In the genomic region with DNA sequence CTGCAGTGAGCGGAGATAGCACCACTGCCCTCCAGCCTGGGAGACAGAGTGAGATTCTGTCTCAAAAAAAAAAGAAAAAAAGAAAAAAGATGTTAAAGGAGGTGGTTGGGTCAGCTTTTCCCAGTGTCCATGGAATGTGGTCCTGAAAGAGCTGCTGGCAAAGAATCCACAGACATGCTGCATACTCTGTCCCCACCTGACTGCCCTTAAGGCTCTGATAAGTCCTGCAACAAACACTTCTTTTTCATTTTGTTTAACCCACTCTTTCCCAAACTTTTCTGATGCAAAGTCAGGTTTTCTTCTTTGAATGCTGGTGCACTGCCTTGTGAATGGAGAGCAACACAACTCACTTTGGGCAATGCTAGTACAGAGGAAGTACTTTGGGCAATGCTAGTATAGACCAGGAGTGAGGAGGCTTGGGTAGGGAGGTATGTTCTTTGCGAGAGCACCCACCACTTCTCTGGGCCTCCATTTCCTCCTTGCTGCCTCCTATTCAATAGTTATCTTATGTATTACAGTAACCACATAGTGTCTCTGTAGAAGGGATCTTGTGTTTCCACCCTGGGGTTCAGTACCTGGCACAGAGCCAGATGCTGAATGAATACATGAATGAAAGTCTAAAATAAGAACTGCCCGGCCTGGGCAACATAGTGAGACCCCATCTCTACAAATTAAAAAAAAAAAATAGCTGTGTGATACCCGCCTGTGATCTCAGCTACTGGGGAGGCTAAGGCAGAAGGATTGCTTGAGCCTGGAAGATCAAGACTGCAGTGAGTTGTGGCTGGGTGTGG, we compare ENCODE assay signal across 26 cellular contexts. TPM values are rescaled to one million over a fixed set of nuclear protein-coding genes. Genes with fewer than 3 reads are reported as not detected.
DNase-seq lines count a peak whose midpoint lies in the region; ATAC-seq, FAIRE-seq and TF ChIP-seq lines count a peak whose summit lies in the region.
"Had no signal": no experiment of that assay in that cellular context is flagged by ENCODE, and none has a peak within 500 bp of the region (broad histone marks: within the 10 kb centered on the region; RNA-seq: fewer than 3 reads in every experiment).

No MANE protein-coding gene starts in this region.

- FAIRE-seq in keratinocyte (lab: Jason Lieb, UNC): no peak
- FAIRE-seq: frontal cortex, TTC549 had no signal

- H3K27me3 ChIP-seq in DND-41 (ENCODE audit: insufficient read depth, low read length, poor library complexity) (no peaks in the 10 kb centered on the region), keratinocyte (ENCODE audit: control insufficient read depth, extremely low read depth, insufficient read depth, low read length) (no peaks in the 10 kb centered on the region)
- H3K27me3 ChIP-seq: BLaER1, testis had no signal

- TF ChIP-seq CTCF in DND-41 (IDR thresholded peaks at IDR 0.05; ENCODE audit: borderline replicate concordance, extremely low read depth, low read length, poor library complexity, severe bottlenecking): no peak
- no peak for TF ChIP-seq CTCF in keratinocyte (optimal IDR thresholded peaks at IDR 0.05 in 1 of 3, IDR thresholded peaks at IDR 0.05 in 1 of 3, conservative IDR thresholded peaks at IDR 0.05 in 1 of 3; ENCODE audit: extremely low read depth in 1 of 3, insufficient read depth in 2 of 3, low read length in 3 of 3)

- H3K27ac ChIP-seq in DND-41 (ENCODE audit: low read length): peak overlapping the region; percentile 66
- peak overlapping the region; percentile 33 for H3K27ac ChIP-seq in keratinocyte (ENCODE audit: control insufficient read depth, insufficient read depth, low read length)
- H3K27ac ChIP-seq: BLaER1, GM23248, lower lobe of right lung, neutrophil, testis had no signal

- no peaks in the 10 kb centered on the region for H3K9me3 Mint-ChIP-seq in activated CD4-positive, alpha-beta T cell treated with anti-CD3 and anti-CD28 coated beads, Interleukin-2, amount 10 ng/mL, durations not matched to agents 24 days and 14 days
- no peaks in the 10 kb centered on the region for H3K9me3 Mint-ChIP-seq in activated CD4-positive, alpha-beta T cell treated with anti-CD3 and anti-CD28 coated beads for 36 hours (ENCODE audit: low read depth)

- POLR2A ChIA-PET in activated CD4-positive, alpha-beta T cell treated with anti-CD3 and anti-CD28 coated beads for 36 hours (lab: Charles Lee): interaction anchor here (0.6 kb wide), 2 partner anchors 37 to 49 kb away, joined by 3 to 4 read pairs; no protein-coding TSS in a partner anchor

- H3K9ac ChIP-seq in DND-41 (ENCODE audit: low read depth, low read length): no peak overlapping the region
- peak overlapping the region; percentile 18 for H3K9ac ChIP-seq in keratinocyte (ENCODE audit: control insufficient read depth, extremely low read depth, insufficient read depth, low read length)
- H3K9ac ChIP-seq: BLaER1, GM23248 had no signal

- no peaks in the 10 kb centered on the region for H3K27me3 Mint-ChIP-seq in activated CD4-positive, alpha-beta T cell treated with anti-CD3 and anti-CD28 coated beads, Interleukin-2, amount 10 ng/mL, durations not matched to agents 24 days and 14 days
- H3K27me3 Mint-ChIP-seq in activated CD4-positive, alpha-beta T cell treated with anti-CD3 and anti-CD28 coated beads for 36 hours: no peaks in the 10 kb centered on the region

- ATAC-seq in activated CD4-positive, alpha-beta T cell treated with anti-CD3 and anti-CD28 coated beads for 36 hours: no peak
- peak; percentile 53 for ATAC-seq in DND-41 (ENCODE audit: insufficient read depth, low read depth)

- no peaks in the 10 kb centered on the region for H3K9me1 ChIP-seq in keratinocyte (ENCODE audit: control insufficient read depth, extremely low read depth, insufficient read depth, low read length)

- peak overlapping the region; percentile 59 for H3K27ac Mint-ChIP-seq in activated CD4-positive, alpha-beta T cell treated with anti-CD3 and anti-CD28 coated beads, Interleukin-2, amount 10 ng/mL, durations not matched to agents 24 days and 14 days
- no peak overlapping the region for H3K27ac Mint-ChIP-seq in activated CD4-positive, alpha-beta T cell treated with anti-CD3 and anti-CD28 coated beads for 36 hours

- H3K4me1 Mint-ChIP-seq in activated CD4-positive, alpha-beta T cell treated with anti-CD3 and anti-CD28 coated beads, Interleukin-2, amount 10 ng/mL, durations not matched to agents 24 days and 14 days: peaks cover 58% of the 10 kb centered on the region
- peaks cover 21% of the 10 kb centered on the region for H3K4me1 Mint-ChIP-seq in activated CD4-positive, alpha-beta T cell treated with anti-CD3 and anti-CD28 coated beads for 36 hours

- no peak for DNase-seq in activated CD4-positive, alpha-beta T cell treated with anti-CD3 and anti-CD28 coated beads, Interleukin-2, amount 10 ng/mL, durations not matched to agents 24 days and 14 days
- DNase-seq in activated CD4-positive, alpha-beta T cell treated with anti-CD3 and anti-CD28 coated beads for 36 hours: no peak
- peak; percentile 40 for DNase-seq in DND-41
- DNase-seq in SK-MEL-5 (ENCODE audit: low read depth, low spot score): peak; percentile 55
- DNase-seq in keratinocyte (ENCODE audit: low read depth, low spot score): no peak
- DNase-seq in GM19238 (ENCODE audit: insufficient read length, low spot score): no peak
- DNase-seq in SK-N-DZ (ENCODE audit: low spot score): no peak
- DNase-seq in COLO829 (ENCODE audit: low spot score): no peak
- DNase-seq: activated CD4-positive, alpha-beta T cell treated with anti-CD3 and anti-CD28 coated beads, Interleukin-2, amount 50 U/mL, for 4 hours; activated naive CD4-positive, alpha-beta T cell treated with Interleukin-2 at 50 U/mL for 16 hours; anterior cingulate cortex; cerebellar nuclear complex; DMS 273 treated with DMSO at 0.1 percent for 48 hours; GM23248; islet precursor cell; Karpas-422; lower lobe of right lung; NCI-H1048; NCI-H510A; NK-92 treated with Interleukin-12 subunit alpha and Interleukin-12 subunit beta, amount 100 ng/mL, for 24 hours; testis had no signal

- in situ Hi-C loops in SK-MEL-5 (cut with HindIII; ENCODE audit: low pct_unique_long_range_greater_than_20kb, low sequenced_read_pairs): no loop called here

- no peak overlapping the region for H3K4me3 ChIP-seq in DND-41 (ENCODE audit: low read depth in 1 of 2, low read length in 2 of 2)
- H3K4me3 ChIP-seq in keratinocyte (ENCODE audit: control insufficient read depth in 2 of 3, extremely low read depth in 1 of 3, insufficient read depth in 2 of 3, low read depth in 1 of 3, low read length in 3 of 3): no peak overlapping the region
- H3K4me3 ChIP-seq: BLaER1, GM23248, lower lobe of right lung, testis had no signal

- CTCF ChIA-PET in activated CD4-positive, alpha-beta T cell treated with anti-CD3 and anti-CD28 coated beads for 36 hours (lab: Charles Lee): no interaction called here

- H3K9me3 ChIP-seq in DND-41 (ENCODE audit: insufficient read depth, low read length, severe bottlenecking): no peaks in the 10 kb centered on the region
- no peaks in the 10 kb centered on the region for H3K9me3 ChIP-seq in keratinocyte (ENCODE audit: control insufficient read depth, low read depth, low read length)
- H3K9me3 ChIP-seq: BLaER1, lower lobe of right lung, neutrophil, testis had no signal

- no peak overlapping the region for H3K4me3 Mint-ChIP-seq in activated CD4-positive, alpha-beta T cell treated with anti-CD3 and anti-CD28 coated beads, Interleukin-2, amount 10 ng/mL, durations not matched to agents 24 days and 14 days
- no peak overlapping the region for H3K4me3 Mint-ChIP-seq in activated CD4-positive, alpha-beta T cell treated with anti-CD3 and anti-CD28 coated beads for 36 hours

- H2AFZ ChIP-seq in DND-41 (ENCODE audit: low read depth, low read length): no peak overlapping the region
- no peak overlapping the region for H2AFZ ChIP-seq in keratinocyte (ENCODE audit: control insufficient read depth, low read length)
- H2AFZ ChIP-seq: GM23248 had no signal

- H4K20me1 ChIP-seq in DND-41 (ENCODE audit: insufficient read depth, low read length) (no peaks in the 10 kb centered on the region), keratinocyte (ENCODE audit: control insufficient read depth, extremely low read depth, insufficient read depth, low read length) (no peaks in the 10 kb centered on the region)
- H4K20me1 ChIP-seq: BLaER1 had no signal

- dilution Hi-C loops in keratinocyte (cut with MboI; ENCODE audit: extremely low pct_ligation_motif_present, low sequenced_read_pairs): no loop called here

- H3K4me2 ChIP-seq in DND-41 (ENCODE audit: insufficient read depth, low read length): no peak overlapping the region
- peak overlapping the region; percentile 67 for H3K4me2 ChIP-seq in keratinocyte (ENCODE audit: control insufficient read depth, extremely low read depth, insufficient read depth, low read depth, low read length)
- H3K4me2 ChIP-seq: BLaER1 had no signal

- H3K36me3 ChIP-seq in DND-41 (ENCODE audit: insufficient read depth, low read length): no peaks in the 10 kb centered on the region
- H3K36me3 ChIP-seq in keratinocyte (ENCODE audit: control insufficient read depth in 2 of 2, extremely low read depth in 1 of 2, insufficient read depth in 2 of 2, low read length in 2 of 2): no peaks in the 10 kb centered on the region
- H3K36me3 ChIP-seq: BLaER1, lower lobe of right lung, neutrophil had no signal

- H3K79me2 ChIP-seq in DND-41 (ENCODE audit: insufficient read depth, low read length) (no peaks in the 10 kb centered on the region), keratinocyte (ENCODE audit: control insufficient read depth, insufficient read depth, low read length) (no peaks in the 10 kb centered on the region)

- intact Hi-C loops in activated CD4-positive, alpha-beta T cell treated with anti-CD3 and anti-CD28 coated beads, Interleukin-2, amount 10 ng/mL, durations not matched to agents 24 days and 14 days (cut with micrococcal nuclease): no loop called here
- intact Hi-C loops in activated CD4-positive, alpha-beta T cell treated with anti-CD3 and anti-CD28 coated beads for 36 hours (cut with DNase I, micrococcal nuclease): no loop called here

- H3K4me1 ChIP-seq in DND-41 (ENCODE audit: insufficient read depth, low read length) (peaks cover 34% of the 10 kb centered on the region), keratinocyte (ENCODE audit: control insufficient read depth, extremely low read depth, insufficient read depth, low read length) (peaks cover 54% of the 10 kb centered on the region)
- H3K4me1 ChIP-seq: lower lobe of right lung had no signal

- H3K36me3 Mint-ChIP-seq in activated CD4-positive, alpha-beta T cell treated with anti-CD3 and anti-CD28 coated beads, Interleukin-2, amount 10 ng/mL, durations not matched to agents 24 days and 14 days (ENCODE audit: low read depth): no peaks in the 10 kb centered on the region
- no peaks in the 10 kb centered on the region for H3K36me3 Mint-ChIP-seq in activated CD4-positive, alpha-beta T cell treated with anti-CD3 and anti-CD28 coated beads for 36 hours (ENCODE audit: low read depth)

RNA-seq across cellular contexts. Expression of gene LIF, which starts 18.9 kb away (rescaled TPM):
- total RNA-seq in activated CD4-positive, alpha-beta T cell treated with anti-CD3 and anti-CD28 coated beads, Interleukin-2, amount 10 ng/mL, durations not matched to agents 24 days and 14 days: 509 and 511 TPM in 2 replicates
- total RNA-seq in activated CD4-positive, alpha-beta T cell treated with anti-CD3 and anti-CD28 coated beads for 36 hours: 100 to 1,000 TPM in 1 of 2 experiments, 10 to 100 TPM in 1; 77.3 to 105 TPM
- 3.2 and 3.4 TPM in 2 replicates for total RNA-seq in SK-MEL-5 (2014; rRNA removed; shearing (Covaris generic))
- polyA plus RNA-seq in SK-MEL-5 (2015; cell fraction: cytosol; rRNA removed): 9.0 and 11.8 TPM in 2 replicates
- 92.4 and 93.3 TPM in 2 replicates for polyA plus RNA-seq in SK-MEL-5 (2015; cell fraction: nucleus; rRNA removed)
- polyA plus RNA-seq in keratinocyte: 1.2 to 14.3 TPM (median 3.1 TPM) in 3 replicates
- polyA plus RNA-seq in keratinocyte (2011; ENCODE audit: low read depth): 0.57 TPM
- polyA plus RNA-seq in keratinocyte (2011; cell fraction: cytosol; rRNA removed): 1.5 and 2.1 TPM in 2 replicates
- 22.1 and 25.6 TPM in 2 replicates for polyA plus RNA-seq in keratinocyte (2011; cell fraction: nucleus; rRNA removed)
- polyA plus RNA-seq in keratinocyte (2012; ENCODE audit: low replicate concordance): 1.2 and 1.3 TPM in 2 replicates
- 4.6 to 16.8 TPM (median 6.6 TPM) in 3 replicates for polyA minus RNA-seq in keratinocyte
- 3.6 TPM for polyA minus RNA-seq in keratinocyte (2011; cell fraction: cytosol; rRNA and poly(A)+ RNA removed)
- 9.4 and 12.3 TPM in 2 replicates for polyA minus RNA-seq in keratinocyte (2011; cell fraction: nucleus; rRNA and poly(A)+ RNA removed)
- not detected in 2 replicates for polyA plus RNA-seq in SK-N-DZ (2014; cell fraction: cytosol; rRNA removed)
- 0.04 TPM in 1 of 2 replicates, not detected in the other for polyA plus RNA-seq in SK-N-DZ (2014; cell fraction: nucleus; rRNA removed)
- total RNA-seq: frontal cortex had no signal

RNA-seq across cellular contexts. Expression of gene OSM, which starts 39.0 kb away (rescaled TPM):
- total RNA-seq in activated CD4-positive, alpha-beta T cell treated with anti-CD3 and anti-CD28 coated beads, Interleukin-2, amount 10 ng/mL, durations not matched to agents 24 days and 14 days: 61.0 and 62.8 TPM in 2 replicates
- 10 to 100 TPM; 13.8 to 17.6 TPM for total RNA-seq in activated CD4-positive, alpha-beta T cell treated with anti-CD3 and anti-CD28 coated beads for 36 hours
- not detected in 2 replicates for total RNA-seq in SK-MEL-5 (2014; rRNA removed; shearing (Covaris generic))
- not detected in 2 replicates for polyA plus RNA-seq in SK-MEL-5 (2015; cell fraction: cytosol; rRNA removed)
- polyA plus RNA-seq in SK-MEL-5 (2015; cell fraction: nucleus; rRNA removed): not detected in 2 replicates
- polyA plus RNA-seq in keratinocyte: not detected in 3 replicates
- not detected for polyA plus RNA-seq in keratinocyte (2011; ENCODE audit: low read depth)
- polyA plus RNA-seq in keratinocyte (2011; cell fraction: cytosol; rRNA removed): not detected in 2 replicates
- polyA plus RNA-seq in keratinocyte (2011; cell fraction: nucleus; rRNA removed): 0.14 and 0.23 TPM in 2 replicates
- polyA plus RNA-seq in keratinocyte (2012; ENCODE audit: low replicate concordance): 0.08 TPM in 1 of 2 replicates, not detected in the other
- not detected in 3 replicates for polyA minus RNA-seq in keratinocyte
- polyA minus RNA-seq in keratinocyte (2011; cell fraction: cytosol; rRNA and poly(A)+ RNA removed): not detected
- 0.84 TPM in 1 of 2 replicates, not detected in the other for polyA minus RNA-seq in keratinocyte (2011; cell fraction: nucleus; rRNA and poly(A)+ RNA removed)
- not detected in 2 replicates for polyA plus RNA-seq in SK-N-DZ (2014; cell fraction: cytosol; rRNA removed)
- polyA plus RNA-seq in SK-N-DZ (2014; cell fraction: nucleus; rRNA removed): not detected in 2 replicates
- total RNA-seq: GM23248, RPMI7951 had no signal
- polyA plus RNA-seq: GM23248 had no signal

Comparison
In these comparisons a context has a peak if more than half of its experiments do, and no peak if none do; other contexts are left out.
1. DNase-seq: peak in DND-41 (single experiment) and SK-MEL-5 (single experiment); none in activated CD4-positive, alpha-beta T cell treated with anti-CD3 and anti-CD28 coated beads, Interleukin-2, amount 10 ng/mL, durations not matched to agents 24 days and 14 days (single experiment), activated CD4-positive, alpha-beta T cell treated with anti-CD3 and anti-CD28 coated beads for 36 hours (single experiment), keratinocyte (single experiment), GM19238 (single experiment), SK-N-DZ (single experiment) and COLO829 (single experiment).
2. RNA of gene LIF, which starts 18.9 kb away (total RNA-seq): 509 to 511 TPM in activated CD4-positive, alpha-beta T cell treated with anti-CD3 and anti-CD28 coated beads, Interleukin-2, amount 10 ng/mL, durations not matched to agents 24 days and 14 days and 77.3 to 105 TPM in activated CD4-positive, alpha-beta T cell treated with anti-CD3 and anti-CD28 coated beads for 36 hours; 3.2 to 3.4 TPM in SK-MEL-5; every median in the first group is over 10 times any median in the second.
3. RNA of gene OSM, which starts 39.0 kb away (total RNA-seq): 61.0 to 62.8 TPM in activated CD4-positive, alpha-beta T cell treated with anti-CD3 and anti-CD28 coated beads, Interleukin-2, amount 10 ng/mL, durations not matched to agents 24 days and 14 days and 13.8 to 17.6 TPM in activated CD4-positive, alpha-beta T cell treated with anti-CD3 and anti-CD28 coated beads for 36 hours; not detected in SK-MEL-5; every median in the first group is over 10 times any median in the second.